Comparison of ENCODE assay signal across 8 cellular contexts in the genomic region with DNA sequence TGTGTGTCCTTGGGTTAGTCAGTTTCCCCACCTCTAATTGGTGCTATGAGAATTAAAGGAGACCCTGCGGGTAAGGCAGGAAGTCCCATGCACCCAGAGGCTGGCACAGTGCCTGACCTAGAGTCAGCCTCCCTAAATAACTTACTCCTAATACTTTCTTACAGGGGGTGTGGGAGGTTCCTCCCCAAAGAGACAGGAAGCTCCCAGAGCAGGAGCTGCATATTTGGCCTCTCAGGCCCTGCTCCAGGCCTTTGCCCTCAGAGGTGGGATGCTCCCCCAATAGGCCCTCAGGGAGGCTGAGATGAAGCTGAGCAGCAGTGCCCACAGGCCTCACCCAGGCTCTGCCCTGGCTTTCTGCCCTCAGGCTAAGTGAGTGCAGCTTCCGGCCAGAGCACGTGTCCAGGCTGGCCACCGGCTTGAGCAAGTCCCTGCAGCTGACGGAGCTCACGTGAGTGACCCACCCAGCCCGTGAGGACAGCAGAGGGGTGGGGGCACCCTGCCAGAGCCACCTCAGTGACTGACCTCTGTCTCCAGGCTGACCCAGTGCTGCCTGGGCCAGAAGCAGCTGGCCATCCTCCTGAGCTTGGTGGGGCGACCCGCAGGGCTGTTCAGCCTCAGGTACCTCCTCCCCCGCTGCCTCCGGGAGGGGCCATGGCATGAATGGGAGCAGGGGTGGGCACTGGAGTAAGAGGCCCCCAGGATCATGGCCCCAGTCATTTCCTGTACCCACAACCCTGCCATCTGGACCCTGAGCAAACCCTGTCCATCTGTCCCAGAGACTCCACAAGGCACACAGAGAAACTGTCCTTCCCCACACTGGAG. TPM values are rescaled to one million over a fixed set of nuclear protein-coding genes. Genes with fewer than 3 reads are reported as not detected.
DNase-seq lines count a peak whose midpoint lies in the region; ATAC-seq and TF ChIP-seq lines count a peak whose summit lies in the region.

No MANE protein-coding gene starts in this region.

- H2AFZ ChIP-seq in PC-3 (ENCODE audit: low read length) (peak overlapping the region; percentile 30; the same call in 1 of the 2 replicates), osteoblast (ENCODE audit: low read length) (peak overlapping the region; percentile 59)

- H4K20me1 ChIP-seq in PC-3 (ENCODE audit: low read length) = no peaks in the 10 kb centered on the region
- H4K20me1 ChIP-seq in osteoblast (ENCODE audit: insufficient read depth, low read length) = no peaks in the 10 kb centered on the region

- intact Hi-C loops in PC-3 (cut with micrococcal nuclease) = no loop called here

- ATAC-seq in PC-3 = peak; percentile 57
- peak; percentile 69 for ATAC-seq in esophagus mucosa
- ATAC-seq in HG03039 (IDR thresholded peaks at IDR 0.05; ENCODE audit: unreplicated experiment) = no peak
- ATAC-seq in HG03571 (IDR thresholded peaks at IDR 0.05; ENCODE audit: unreplicated experiment) = no peak

- no peaks in the 10 kb centered on the region for H3K27me3 ChIP-seq in PC-3 (ENCODE audit: low read length)
- no peaks in the 10 kb centered on the region for H3K27me3 ChIP-seq in osteoblast (ENCODE audit: insufficient read depth, low read length)

- no peaks in the 10 kb centered on the region for H3K9me3 ChIP-seq in PC-3 (ENCODE audit: low read length)
- no peaks in the 10 kb centered on the region for H3K9me3 ChIP-seq in osteoblast (ENCODE audit: low read depth, low read length)

- no peak overlapping the region for H3K4me2 ChIP-seq in PC-3 (ENCODE audit: low read length)
- no peak overlapping the region for H3K4me2 ChIP-seq in osteoblast (ENCODE audit: insufficient read depth, low read length)

- H3K36me3 ChIP-seq in PC-3 (ENCODE audit: low read depth, low read length) = no peaks in the 10 kb centered on the region
- H3K36me3 ChIP-seq in osteoblast (ENCODE audit: insufficient read depth, low read length) = peaks cover 29% of the 10 kb centered on the region

- no TSS peak for BruUV-seq in PC-3 (replicated peaks; lab: Mats Ljungman, UMichigan)

- DNase-seq in DMS 273 (lab: John Stamatoyannopoulos, UW; ENCODE audit: unreplicated experiment) (peak; percentile 90), PC-3 (peak; percentile 30), osteoblast (ENCODE audit: insufficient read length, low spot score, missing footprints) (peak; percentile 91), GM19240 (ENCODE audit: insufficient read length, low spot score) (no peak)
- DNase-seq in activated CD4-positive, alpha-beta T cell treated with anti-CD3 and anti-CD28 coated beads for 4 hours = no peak

- 0 out of 2 replicates have a peak, but pooled peaks cover 5% of the 10 kb centered on the region for H3K4me1 ChIP-seq in PC-3 (ENCODE audit: insufficient read depth, low read length)
- peaks cover 14% of the 10 kb centered on the region for H3K4me1 ChIP-seq in osteoblast (ENCODE audit: insufficient read depth, low read length)

- H3K9ac ChIP-seq in PC-3 (ENCODE audit: low read length) = no peak overlapping the region

- no peaks in the 10 kb centered on the region for H3K9me2 ChIP-seq in PC-3 (replicated peaks; ENCODE audit: low read length)

- no peaks in the 10 kb centered on the region for H3K79me2 ChIP-seq in PC-3 (ENCODE audit: low read length)
- no peaks in the 10 kb centered on the region for H3K79me2 ChIP-seq in osteoblast (ENCODE audit: insufficient read depth, low read length)

- TF ChIP-seq CTCF in PC-3 (conservative IDR thresholded peaks at IDR 0.05; ENCODE audit: low read depth, low read length) = no peak
- TF ChIP-seq CTCF in osteoblast (IDR thresholded peaks at IDR 0.05; ENCODE audit: extremely low read depth, low read depth, low read length) = no peak

- CTCF ChIA-PET in PC-3 (lab: Charles Lee) = no interaction called here

- H3K27ac ChIP-seq in PC-3 (ENCODE audit: low read length) (no peak overlapping the region), osteoblast (ENCODE audit: low read depth, low read length) (peak overlapping the region; percentile 64)

- no peaks in the 10 kb centered on the region for H3F3A ChIP-seq in PC-3 (ENCODE audit: low read length, unreplicated experiment)

- H3K4me3 ChIP-seq in PC-3 (ENCODE audit: low read length) (no peak overlapping the region), osteoblast (ENCODE audit: insufficient read depth, low read length) (no peak overlapping the region)

- POLR2A ChIA-PET in PC-3 (lab: Charles Lee; ENCODE audit: unreplicated experiment) = no interaction called here

RNA-seq across cellular contexts. Expression of a gene that starts 31.1 kb away (rescaled TPM):
- total RNA-seq in PC-3 (2014; rRNA removed) = 14.5 and 18.1 TPM in 2 replicates
- total RNA-seq in esophagus mucosa = 14.2 TPM
- 11.6 and 15.3 TPM in 2 replicates for total RNA-seq in osteoblast

Comparison
In these comparisons a context has a peak if more than half of its experiments do, and no peak if none do; other contexts are left out.
1. DNase-seq: peak in DMS 273 (single experiment), PC-3 (single experiment) and osteoblast (single experiment); none in activated CD4-positive, alpha-beta T cell treated with anti-CD3 and anti-CD28 coated beads for 4 hours (0 of 2) and GM19240 (single experiment).
2. ATAC-seq: peak in PC-3 (single experiment) and esophagus mucosa (single experiment); none in HG03039 (single experiment) and HG03571 (single experiment).